22 cellular contexts compared by ENCODE assay signal in the genomic region with DNA sequence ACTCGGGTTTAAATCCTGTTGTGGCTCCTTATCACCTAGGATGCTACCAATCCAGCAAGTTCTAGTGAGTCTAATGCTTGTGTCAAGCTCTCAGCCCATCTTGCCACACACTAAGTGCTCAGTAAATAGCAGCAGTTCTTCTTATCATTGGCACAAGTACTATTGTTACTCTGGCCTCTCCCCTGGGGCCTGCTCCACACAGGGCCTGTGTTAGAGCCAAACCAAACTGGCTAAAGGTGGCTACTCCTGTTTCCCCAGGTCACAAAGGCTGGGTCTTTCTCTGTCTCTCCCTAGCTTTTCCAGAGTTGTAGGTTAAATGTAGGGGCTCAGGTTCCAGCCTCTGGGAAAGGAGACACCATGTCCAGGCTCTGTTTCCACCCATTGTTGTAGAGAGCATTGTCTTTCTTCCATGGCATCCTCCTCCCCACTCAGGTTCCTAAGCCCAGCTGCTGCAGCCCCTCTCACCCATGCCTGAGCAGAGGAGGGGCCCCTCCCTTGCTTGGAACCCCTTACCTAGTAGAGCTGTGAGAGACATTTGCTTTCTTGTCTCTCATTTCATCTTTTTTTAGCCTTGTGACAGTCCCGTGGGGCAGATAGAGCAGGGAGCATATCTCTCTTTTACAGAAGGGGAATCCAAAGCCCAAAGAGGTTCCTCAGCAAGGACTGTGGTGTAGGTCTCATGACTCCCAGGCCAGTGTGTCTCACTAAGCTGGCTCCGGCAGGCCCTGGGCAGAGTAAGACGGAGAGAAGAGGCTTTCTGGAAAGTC. TPM values are rescaled to one million over a fixed set of nuclear protein-coding genes. Genes with fewer than 3 reads are reported as not detected.
DNase-seq lines count a peak whose midpoint lies in the region; ATAC-seq and TF ChIP-seq lines count a peak whose summit lies in the region.
"Had no signal": no experiment of that assay in that cellular context is flagged by ENCODE, and none has a peak within 500 bp of the region (broad histone marks: within the 10 kb centered on the region; RNA-seq: fewer than 3 reads in every experiment).

No MANE protein-coding gene starts in this region.

- H3K4me1 ChIP-seq in left ventricle myocardium inferior, result peaks cover 9% of the 10 kb centered on the region
- H3K4me1 ChIP-seq: prostate gland, thyroid gland had no signal

- H3K27ac ChIP-seq in left ventricle myocardium inferior (replicated peaks), result no peak overlapping the region
- H3K27ac ChIP-seq: prostate gland, thyroid gland had no signal

- H3K27ac Mint-ChIP-seq in glutamatergic neuron (ENCODE audit: unreplicated experiment) (peak overlapping the region; percentile 46), type B pancreatic cell (peak overlapping the region; percentile 17)
- H3K27ac Mint-ChIP-seq: activated CD4-positive, alpha-beta memory T cell treated with anti-CD3 and anti-CD28 coated beads for 36 hours; CD4-positive, alpha-beta T cell; stimulated activated naive CD8-positive, alpha-beta T cell treated with anti-CD3 and anti-CD28 coated beads, Interleukin-15, Interleukin-2, amounts not matched to agents 100 ng/mL and 50 ng/mL, for 24 hours had no signal

- H3K4me3 Mint-ChIP-seq in glutamatergic neuron (ENCODE audit: unreplicated experiment) (no peak overlapping the region), type B pancreatic cell (no peak overlapping the region)
- H3K4me3 Mint-ChIP-seq: activated CD4-positive, alpha-beta memory T cell treated with anti-CD3 and anti-CD28 coated beads for 36 hours; CD4-positive, alpha-beta T cell; stimulated activated naive CD8-positive, alpha-beta T cell treated with anti-CD3 and anti-CD28 coated beads, Interleukin-15, Interleukin-2, amounts not matched to agents 100 ng/mL and 50 ng/mL, for 24 hours had no signal

- H3K27me3 ChIP-seq in left ventricle myocardium inferior (ENCODE audit: low read depth), result peaks cover 56% of the 10 kb centered on the region
- H3K27me3 ChIP-seq: thyroid gland had no signal

- no peak for ATAC-seq in GM19324 (IDR thresholded peaks at IDR 0.05; ENCODE audit: low FRiP score, unreplicated experiment)

- H3K9me3 ChIP-seq in left ventricle myocardium inferior (replicated peaks), result no peaks in the 10 kb centered on the region
- H3K9me3 ChIP-seq: prostate gland, thyroid gland had no signal

- H3K4me1 Mint-ChIP-seq in glutamatergic neuron (ENCODE audit: low read depth, unreplicated experiment), result peaks cover 14% of the 10 kb centered on the region
- H3K4me1 Mint-ChIP-seq in type B pancreatic cell (ENCODE audit: unreplicated experiment), result peaks cover 3% of the 10 kb centered on the region

- no peak for TF ChIP-seq CTCF in left ventricle myocardium inferior (IDR thresholded peaks at IDR 0.05; ENCODE audit: borderline replicate concordance)
- TF ChIP-seq CTCF in glutamatergic neuron (IDR thresholded peaks at IDR 0.05; ENCODE audit: partially characterized antibody, unreplicated experiment), result no peak
- TF ChIP-seq CTCF in type B pancreatic cell (conservative IDR thresholded peaks at IDR 0.05), result no peak

- DNase-seq in cardiac septum (ENCODE audit: low spot score) (peak; percentile 49), left ventricle myocardium inferior (no peak), NCI-H69 (lab: John Stamatoyannopoulos, UW) (peak; percentile 5), glutamatergic neuron (no peak), type B pancreatic cell (ENCODE audit: extremely low spot score, unreplicated experiment) (no peak), T-helper 9 cell (no peak)
- no peak for DNase-seq in activated effector memory CD4-positive, alpha-beta T cell treated with Interleukin-2 at 50 U/mL for 16 hours
- DNase-seq: activated CD4-positive, alpha-beta memory T cell treated with anti-CD3 and anti-CD28 coated beads for 36 hours; activated gamma-delta T cell; cortex of kidney; HCEC 1CT; hippocampal formation; KBM-7; small intestine; stimulated activated CD4-positive, alpha-beta T cell treated with anti-CD3 and anti-CD28 coated beads, Interleukin-2, amount 100 ng/mL, for 48 hours; thyroid gland had no signal

- no peaks in the 10 kb centered on the region for H3K36me3 ChIP-seq in left ventricle myocardium inferior
- H3K36me3 ChIP-seq: prostate gland, thyroid gland had no signal

- H3K9me3 Mint-ChIP-seq in glutamatergic neuron (ENCODE audit: unreplicated experiment), result peaks cover 6% of the 10 kb centered on the region
- H3K9me3 Mint-ChIP-seq in type B pancreatic cell, result no peaks in the 10 kb centered on the region
- H3K9me3 Mint-ChIP-seq: activated CD4-positive, alpha-beta memory T cell treated with anti-CD3 and anti-CD28 coated beads for 36 hours; CD4-positive, alpha-beta T cell; stimulated activated naive CD8-positive, alpha-beta T cell treated with anti-CD3 and anti-CD28 coated beads, Interleukin-15, Interleukin-2, amounts not matched to agents 100 ng/mL and 50 ng/mL, for 24 hours had no signal

- no peaks in the 10 kb centered on the region for H3K27me3 Mint-ChIP-seq in glutamatergic neuron (ENCODE audit: unreplicated experiment)
- H3K27me3 Mint-ChIP-seq in type B pancreatic cell, result peaks cover 18% of the 10 kb centered on the region
- H3K27me3 Mint-ChIP-seq: activated CD4-positive, alpha-beta memory T cell treated with anti-CD3 and anti-CD28 coated beads for 36 hours; CD4-positive, alpha-beta T cell; stimulated activated naive CD8-positive, alpha-beta T cell treated with anti-CD3 and anti-CD28 coated beads, Interleukin-15, Interleukin-2, amounts not matched to agents 100 ng/mL and 50 ng/mL, for 24 hours had no signal

- intact Hi-C loops in cardiac septum (cut with DNase I) (no loop called here), left ventricle myocardium inferior (cut with micrococcal nuclease) (no loop called here)

- H3K4me3 ChIP-seq in left ventricle myocardium inferior, result no peak overlapping the region
- H3K4me3 ChIP-seq: prostate gland, thyroid gland had no signal

- H3K36me3 Mint-ChIP-seq in glutamatergic neuron (ENCODE audit: unreplicated experiment) (peaks cover 5% of the 10 kb centered on the region), type B pancreatic cell (no peaks in the 10 kb centered on the region)
- H3K36me3 Mint-ChIP-seq: activated CD4-positive, alpha-beta memory T cell treated with anti-CD3 and anti-CD28 coated beads for 36 hours had no signal

RNA-seq across cellular contexts. Expression of a gene that starts 56.4 kb away (rescaled TPM):
- not detected for total RNA-seq in cardiac septum
- total RNA-seq in left ventricle myocardium inferior, result not detected
- total RNA-seq in glutamatergic neuron (ENCODE audit: unreplicated experiment), result 0.47 TPM
- total RNA-seq in type B pancreatic cell (ENCODE audit: low replicate concordance), result 0.05 TPM in 1 of 2 replicates, not detected in the other
- total RNA-seq: bronchial epithelial cell, NCI-H460 had no signal

Comparison
In these comparisons a context has a peak if more than half of its experiments do, and no peak if none do; other contexts are left out.
1. DNase-seq: peak in cardiac septum (single experiment) and NCI-H69 (single experiment); none in left ventricle myocardium inferior (single experiment), glutamatergic neuron (single experiment), type B pancreatic cell (single experiment), T-helper 9 cell (single experiment) and activated effector memory CD4-positive, alpha-beta T cell treated with Interleukin-2 at 50 U/mL for 16 hours (single experiment).